Comparison of ENCODE assay signal across 10 cellular contexts in the genomic region with DNA sequence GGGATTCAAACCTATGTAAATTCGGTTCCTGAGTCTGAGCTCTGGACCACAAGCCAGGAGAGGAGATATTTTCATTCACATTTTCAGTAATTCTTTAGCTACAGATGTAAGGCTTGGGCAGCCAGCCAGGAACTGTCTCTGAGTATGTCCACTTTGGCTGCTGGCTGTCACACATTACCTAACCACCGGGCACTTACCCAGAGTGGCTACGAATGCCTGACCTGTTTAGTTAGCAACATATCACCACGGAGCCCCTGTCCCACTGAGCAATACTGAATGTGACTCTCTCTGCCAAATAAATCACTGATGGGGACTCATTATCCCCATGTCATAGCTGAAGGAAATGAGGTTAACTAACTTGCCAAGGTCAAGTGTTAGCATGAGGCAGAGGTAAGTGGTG. TPM values are rescaled to one million over a fixed set of nuclear protein-coding genes. Genes with fewer than 3 reads are reported as not detected.
DNase-seq lines count a peak whose midpoint lies in the region; ATAC-seq and TF ChIP-seq lines count a peak whose summit lies in the region.
"Had no signal": no experiment of that assay in that cellular context is flagged by ENCODE, and none has a peak within 500 bp of the region (broad histone marks: within the 10 kb centered on the region; RNA-seq: fewer than 3 reads in every experiment).

No MANE protein-coding gene starts in this region.

- no peaks in the 10 kb centered on the region for H3K9me2 ChIP-seq in MM.1S (replicated peaks; ENCODE audit: insufficient read depth, low read length)

- TF ChIP-seq EP300 in transverse colon (IDR thresholded peaks at IDR 0.05; ENCODE audit: low read depth) = no peak

- H3K9me3 ChIP-seq in transverse colon = no peaks in the 10 kb centered on the region
- no peaks in the 10 kb centered on the region for H3K9me3 ChIP-seq in MM.1S (replicated peaks; ENCODE audit: insufficient read depth, low read length)
- no peaks in the 10 kb centered on the region for H3K9me3 ChIP-seq in WERI-Rb-1 (ENCODE audit: severe bottlenecking)
- H3K9me3 ChIP-seq: A549 had no signal

- H2AFZ ChIP-seq in MM.1S (ENCODE audit: low read length) = no peak overlapping the region

- H3F3A ChIP-seq in MM.1S (ENCODE audit: insufficient read depth, low read length) = no peaks in the 10 kb centered on the region

- no peak for TF ChIP-seq CTCF in transverse colon (IDR thresholded peaks at IDR 0.05)
- TF ChIP-seq CTCF in MM.1S (IDR thresholded peaks at IDR 0.05; ENCODE audit: low read length) = no peak
- no peak for TF ChIP-seq CTCF in WERI-Rb-1 (IDR thresholded peaks at IDR 0.05; ENCODE audit: low read depth, low read length)

- WGBS in transverse colon (ENCODE audit: low coverage in 1 of 2), 2 donors = 33 to 50% methylated on average over 3 to 4 of the region's 4 CpGs

- no peak overlapping the region for H3K4me2 ChIP-seq in MM.1S (ENCODE audit: low read depth, low read length)
- H3K4me2 ChIP-seq: A549 had no signal

- TF ChIP-seq POLR2A in transverse colon (IDR thresholded peaks at IDR 0.05) = no peak

- no peak overlapping the region for H3K9ac ChIP-seq in MM.1S (ENCODE audit: low read length)

- H3K27me3 ChIP-seq in transverse colon (no peaks in the 10 kb centered on the region), MM.1S (replicated peaks; ENCODE audit: insufficient read depth, low read length) (no peaks in the 10 kb centered on the region), WERI-Rb-1 (ENCODE audit: insufficient read depth, low read depth, severe bottlenecking) (peaks cover 28% of the 10 kb centered on the region)

- no peak overlapping the region for H3K4me3 ChIP-seq in transverse colon
- H3K4me3 ChIP-seq in MM.1S (ENCODE audit: low read length) = no peak overlapping the region
- H3K4me3 ChIP-seq in WERI-Rb-1 (ENCODE audit: low read depth, low read length) = no peak overlapping the region
- H3K4me3 ChIP-seq: A549 had no signal

- H3K27ac ChIP-seq in transverse colon (no peak overlapping the region), MM.1S (ENCODE audit: low read length) (no peak overlapping the region), WERI-Rb-1 (no peak overlapping the region)
- H3K27ac ChIP-seq: A549 had no signal

- H3K4me1 ChIP-seq in transverse colon = peaks cover 0 to 21% (median 8%) of the 10 kb centered on the region in 4 donors
- no peaks in the 10 kb centered on the region for H3K4me1 ChIP-seq in MM.1S (ENCODE audit: low read length)

- intact Hi-C loops in Right ventricle myocardium inferior (cut with DNase I) (no loop called here), transverse colon (cut with DNase I; ENCODE audit: low total_unique reads) (no loop called here)

- ATAC-seq in Right ventricle myocardium inferior = peak; percentile 93
- ATAC-seq: A549 had no signal

- in situ Hi-C loops in transverse colon (cut with MboI; ENCODE audit: low pct_ligation_motif_present in 1 of 4, low pct_unique_long_range_greater_than_20kb in 1 of 4, low sequenced_read_pairs in 3 of 4) = no loop called here

- H3K36me3 ChIP-seq in transverse colon (no peaks in the 10 kb centered on the region), MM.1S (replicated peaks; ENCODE audit: insufficient read depth, low read length) (no peaks in the 10 kb centered on the region), WERI-Rb-1 (no peaks in the 10 kb centered on the region)

- H4K20me1 ChIP-seq in MM.1S (ENCODE audit: insufficient read depth, low read length) = no peaks in the 10 kb centered on the region

- no peaks in the 10 kb centered on the region for H3K79me2 ChIP-seq in MM.1S (ENCODE audit: low read length)

- DNase-seq in NCI-H1417 (lab: John Stamatoyannopoulos, UW) (peak in 2 of 3 experiments; percentile 25 to 46), NCI-H1417 treated with DMSO at 0.1 percent for 48 hours (lab: John Stamatoyannopoulos, UW) (no peak), RPMI7951 (ENCODE audit: low read depth) (peak; percentile 45), Right ventricle myocardium inferior (ENCODE audit: missing footprints) (peak; percentile 89), transverse colon (peak; percentile 21), MM.1S (no peak), WERI-Rb-1 (no peak)
- no peak for DNase-seq in stimulated activated naive CD4-positive, alpha-beta T cell treated with Interleukin-2 at 50 U/mL for 16 hours (lab: John Stamatoyannopoulos, UW)
- DNase-seq: activated CD4-positive, alpha-beta T cell treated with anti-CD3 and anti-CD28 coated beads, Interleukin-2, amount 10 ng/mL, durations not matched to agents 24 days and 14 days had no signal

RNA-seq across cellular contexts. Expression of a gene that starts 15.3 kb away (rescaled TPM):
- 11.1 and 12.6 TPM in 2 replicates for total RNA-seq in RPMI7951 (2014; rRNA removed; shearing (Covaris generic))
- 65.1 TPM for total RNA-seq in Right ventricle myocardium inferior
- 1 to 10 TPM; 6.0 to 7.6 (median 6.8) TPM for total RNA-seq in transverse colon

Comparison
In these comparisons a context has a peak if more than half of its experiments do, and no peak if none do; other contexts are left out.
1. DNase-seq: peak in NCI-H1417 (2 of 3), RPMI7951 (single experiment), Right ventricle myocardium inferior (single experiment) and transverse colon (single experiment); none in NCI-H1417 treated with DMSO at 0.1 percent for 48 hours (single experiment), stimulated activated naive CD4-positive, alpha-beta T cell treated with Interleukin-2 at 50 U/mL for 16 hours (single experiment), MM.1S (single experiment) and WERI-Rb-1 (single experiment).